ENCODE assay signal across 10 cellular contexts in the genomic region with DNA sequence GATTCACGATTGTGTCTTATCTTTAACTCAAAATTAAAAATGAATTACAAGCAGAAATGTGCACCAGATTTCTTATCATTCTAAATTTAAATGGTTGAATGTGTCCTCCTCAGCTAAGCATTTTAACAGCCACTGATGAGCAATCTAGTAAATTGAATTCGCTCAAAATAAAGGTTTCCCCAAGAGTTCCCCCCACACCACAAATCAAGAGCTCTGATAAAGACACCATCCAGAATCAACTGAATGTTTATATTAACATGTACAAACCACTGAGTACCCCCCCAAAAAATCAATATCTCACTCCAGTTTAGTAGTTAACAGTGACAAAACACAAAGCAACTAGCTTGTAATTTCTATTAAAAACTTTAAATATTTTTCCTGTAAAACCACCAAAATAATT. TPM values are rescaled to one million over a fixed set of nuclear protein-coding genes. Genes with fewer than 3 reads are reported as not detected.
DNase-seq lines count a peak whose midpoint lies in the region; ATAC-seq, FAIRE-seq and TF ChIP-seq lines count a peak whose summit lies in the region.
"Had no signal": no experiment of that assay in that cellular context is flagged by ENCODE, and none has a peak within 500 bp of the region (broad histone marks: within the 10 kb centered on the region; RNA-seq: fewer than 3 reads in every experiment).

No MANE protein-coding gene starts in this region.

- H3K4me1 Mint-ChIP-seq in Calu3 (ENCODE audit: low read depth, unreplicated experiment): peaks cover 22% of the 10 kb centered on the region

- POLR2A ChIA-PET in H1 (lab: Charles Lee; ENCODE audit: partially characterized antibody): interaction anchor here (2.0 to 2.5 kb wide), 2 partner anchors 11 to 70 kb away, joined by 6 to 11 read pairs; no protein-coding TSS in a partner anchor

- peaks cover 52% of the 10 kb centered on the region for H3K36me3 Mint-ChIP-seq in Calu3 (ENCODE audit: insufficient read depth, unreplicated experiment)

- intact Hi-C loops in Calu3 (cut with micrococcal nuclease; ENCODE audit: unreplicated experiment): loop anchor here (2.0 to 10.0 kb wide), 2 partner anchors 36 to 1640 kb away; no protein-coding TSS in a partner anchor

- no peaks in the 10 kb centered on the region for H3F3A ChIP-seq in OCI-LY1 (ENCODE audit: insufficient read depth, low read length)

- H3K4me3 ChIP-seq in OCI-LY1 (ENCODE audit: low read depth, low read length, poor library complexity, severe bottlenecking) (peak overlapping the region; percentile 92), H1 (ENCODE audit: extremely low read depth in 1 of 4, insufficient read depth in 2 of 4, low read depth in 3 of 4, low read length in 4 of 4) (peak overlapping the region; percentile 96 to 99 (median 98); a peak in 6 of 8 replicates), neutrophil (ENCODE audit: low read depth in 1 of 2, low read length in 1 of 2) (peak overlapping the region; percentile 86 to 95)

- no peak overlapping the region for H3K14ac ChIP-seq in H1 (ENCODE audit: insufficient read length)

- 88% methylated on average over 2 of the region's 2 CpGs; no CpG with 5 or more reads in 1 of the 2 experiments for WGBS in H1 (ENCODE audit: extremely low coverage in 1 of 2, insufficient coverage in 1 of 2, insufficient read length in 1 of 2, insufficient replicate concordance in 2 of 2, low coverage in 1 of 2, low lambda C conversion rate in 2 of 2, missing lambda C conversion rate in 1 of 2), 2 experiments

- H3K4ac ChIP-seq in H1 (replicated peaks; ENCODE audit: insufficient read length, low read depth, low read length): no peak overlapping the region

- no peak overlapping the region for H2BK12ac ChIP-seq in H1 (ENCODE audit: low read depth, low read length)

- no peak overlapping the region for H2BK5ac ChIP-seq in H1 (ENCODE audit: low read depth, low read length)

- H3K4me1 ChIP-seq in OCI-LY1 (ENCODE audit: insufficient read depth, low read length, severe bottlenecking) (peaks cover 65% of the 10 kb centered on the region), H1 (replicated peaks in 1 of 4; ENCODE audit: control insufficient read depth in 3 of 4, insufficient read depth in 4 of 4, low read length in 3 of 4) (peaks cover 0 to 14% (median 3%) of the 10 kb centered on the region in 4 experiments; a peak in 6 of 7 replicates), neutrophil (ENCODE audit: control insufficient read depth in 1 of 2, insufficient read depth in 1 of 2, low read depth in 1 of 2, low read length in 1 of 2) (peaks cover 52% of the 10 kb centered on the region in 2 experiments)

- CTCF ChIA-PET in Calu3 (lab: Charles Lee): no interaction called here
- CTCF ChIA-PET in H1 (lab: Charles Lee; ENCODE audit: partially characterized antibody): interaction anchor here (0.8 to 1.5 kb wide), 2 partner anchors 11 to 195 kb away, joined by 3 read pairs; no protein-coding TSS in a partner anchor

- TF ChIP-seq RAD21 in H1 (IDR thresholded peaks at IDR 0.05 in 1 of 2, conservative IDR thresholded peaks at IDR 0.05 in 1 of 2; ENCODE audit: low read depth in 2 of 2, low read length in 2 of 2): no peak

- no peak for ATAC-seq in activated CD4-positive, CD25-positive, alpha-beta regulatory T cell treated with anti-CD3 and anti-CD28 coated beads, Interleukin-2, amount 50 U/mL, for 24 hours
- ATAC-seq in GM18519 (IDR thresholded peaks at IDR 0.05; ENCODE audit: low FRiP score, unreplicated experiment): no peak

- H3K79me1 ChIP-seq in H1 (ENCODE audit: low read depth, low read length): no peaks in the 10 kb centered on the region

- H4K5ac ChIP-seq in H1 (ENCODE audit: insufficient read length, low read depth, low read length): no peak overlapping the region

- H3K27me3 ChIP-seq in OCI-LY1 (ENCODE audit: insufficient read depth, low read length): no peaks in the 10 kb centered on the region
- H3K27me3 ChIP-seq in H1 (replicated peaks in 1 of 4; ENCODE audit: control insufficient read depth in 3 of 4, extremely low read depth in 1 of 4, insufficient read depth in 3 of 4, low read length in 3 of 4): no peaks in the 10 kb centered on the region
- H3K27me3 ChIP-seq in neutrophil: no peaks in the 10 kb centered on the region

- H3K27ac Mint-ChIP-seq in Calu3 (ENCODE audit: unreplicated experiment): peak overlapping the region; percentile 80

- no peak for TF ChIP-seq POLR2A in H1 (IDR thresholded peaks at IDR 0.05; ENCODE audit: control extremely low read depth in 1 of 2, low read depth in 2 of 2, low read length in 2 of 2)

- TF ChIP-seq EP300 in H1 (IDR thresholded peaks at IDR 0.05; ENCODE audit: borderline replicate concordance in 1 of 2, low read depth in 2 of 2, low read length in 2 of 2): no peak

- no peaks in the 10 kb centered on the region for H3K36me3 ChIP-seq in OCI-LY1 (ENCODE audit: insufficient read depth, low read length)
- H3K36me3 ChIP-seq in H1 (ENCODE audit: control insufficient read depth in 2 of 4, insufficient read depth in 4 of 4, low read length in 3 of 4): no peaks in the 10 kb centered on the region
- no peaks in the 10 kb centered on the region for H3K36me3 ChIP-seq in neutrophil

- TF ChIP-seq CTCF in Calu3 (IDR thresholded peaks at IDR 0.05; ENCODE audit: unreplicated experiment): no peak
- TF ChIP-seq CTCF in OCI-LY1 (IDR thresholded peaks at IDR 0.05; ENCODE audit: low read length): no peak
- TF ChIP-seq CTCF in H1 (IDR thresholded peaks at IDR 0.05; ENCODE audit: control extremely low read depth in 1 of 3, insufficient read depth in 1 of 3, low read depth in 1 of 3, low read length in 3 of 3): no peak
- no peak for TF ChIP-seq CTCF in neutrophil (IDR thresholded peaks at IDR 0.05)

- H3K4me3 Mint-ChIP-seq in Calu3 (ENCODE audit: low read depth, unreplicated experiment): peak overlapping the region; percentile 89

- DNase-seq in Calu3: no peak
- DNase-seq in H1 (ENCODE audit: low read depth in 1 of 2, low spot score in 2 of 2): no peak
- no peak for DNase-seq in UCSD-AML1 (lab: John Stamatoyannopoulos, UW; ENCODE audit: unreplicated experiment)
- no peak for DNase-seq in EL
- DNase-seq: SIG-M5 had no signal

- H2BK120ac ChIP-seq in H1 (replicated peaks; ENCODE audit: low read depth, low read length): no peak overlapping the region

- TSS peak; percentile 31 for BruUV-seq in Calu3 (replicated peaks; lab: Mats Ljungman, UMichigan)

- no peak overlapping the region for H3K27ac ChIP-seq in OCI-LY1 (ENCODE audit: low read depth, low read length, poor library complexity, severe bottlenecking)
- no peak overlapping the region for H3K27ac ChIP-seq in H1 (ENCODE audit: low read depth, low read length)
- peak overlapping the region; percentile 93 for H3K27ac ChIP-seq in neutrophil

- no peak overlapping the region for H2AK5ac ChIP-seq in H1 (ENCODE audit: low read depth, low read length)

- peak overlapping the region; percentile 91 for H3K9ac ChIP-seq in OCI-LY1 (ENCODE audit: low read length)
- no peak overlapping the region for H3K9ac ChIP-seq in H1 (replicated peaks in 1 of 4; ENCODE audit: extremely low read depth in 1 of 4, low read depth in 3 of 4, low read length in 3 of 4)

- H3K23me2 ChIP-seq in H1 (ENCODE audit: low read depth, low read length): peaks cover 7% of the 10 kb centered on the region

- H3K9me3 ChIP-seq in OCI-LY1 (ENCODE audit: low read length): no peaks in the 10 kb centered on the region
- no peaks in the 10 kb centered on the region for H3K9me3 ChIP-seq in H1 (ENCODE audit: insufficient read depth in 2 of 2, low read depth in 1 of 2, low read length in 1 of 2)
- H3K9me3 ChIP-seq in neutrophil: no peaks in the 10 kb centered on the region

- no peak overlapping the region for H4K91ac ChIP-seq in H1 (replicated peaks; ENCODE audit: insufficient read length, low read length)

- FAIRE-seq in H1 (lab: Jason Lieb, UNC): no peak
- FAIRE-seq: GM12892 had no signal

- no peak overlapping the region for H2BK20ac ChIP-seq in H1 (ENCODE audit: low read length)

- H3K79me2 ChIP-seq in OCI-LY1 (ENCODE audit: insufficient read depth, low read length) (peaks cover 79% of the 10 kb centered on the region), H1 (ENCODE audit: control insufficient read depth in 1 of 2, insufficient read depth in 2 of 2, low read length in 2 of 2) (peaks cover 25 to 84% of the 10 kb centered on the region in 2 experiments)

- no peaks in the 10 kb centered on the region for H3K9me3 Mint-ChIP-seq in Calu3 (ENCODE audit: low read depth, unreplicated experiment)

- H3K18ac ChIP-seq in H1 (ENCODE audit: extremely low read depth, low read length): no peak overlapping the region

- H2AFZ ChIP-seq in OCI-LY1 (ENCODE audit: low read length): no peak overlapping the region
- no peak overlapping the region for H2AFZ ChIP-seq in H1 (ENCODE audit: low read length)

- H4K20me1 ChIP-seq in OCI-LY1 (ENCODE audit: insufficient read depth, low read length) (no peaks in the 10 kb centered on the region), H1 (replicated peaks in 1 of 2; ENCODE audit: control insufficient read depth in 1 of 2, insufficient read depth in 2 of 2, low read length in 2 of 2) (peaks cover 4 to 5% of the 10 kb centered on the region in 2 experiments)

- no peak overlapping the region for H2BK15ac ChIP-seq in H1 (ENCODE audit: low read length)

- no peak overlapping the region for H4K8ac ChIP-seq in H1 (ENCODE audit: extremely low read depth, insufficient read depth, low read length)

- no peaks in the 10 kb centered on the region for H3K9me2 ChIP-seq in OCI-LY1 (ENCODE audit: low read depth, low read length)

- H3K23ac ChIP-seq in H1 (ENCODE audit: insufficient read length): no peak overlapping the region

- H3K56ac ChIP-seq in H1 (replicated peaks; ENCODE audit: insufficient read length, low read depth, low read length): no peak overlapping the region

- H3K4me2 ChIP-seq in OCI-LY1 (ENCODE audit: low read length) (peak overlapping the region; percentile 77), H1 (ENCODE audit: insufficient read depth in 1 of 2, low read depth in 2 of 2, low read length in 2 of 2) (peak overlapping the region; percentile 60 to 97)

- H3K27me3 Mint-ChIP-seq in Calu3 (ENCODE audit: unreplicated experiment): no peaks in the 10 kb centered on the region

RNA-seq across cellular contexts. Expression of gene GPBP1L1, which starts 1.9 kb away (rescaled TPM):
- total RNA-seq in Calu3 (2022): 117 and 127 TPM in 2 replicates
- total RNA-seq in H1 (2021; fragmentation: NEBNext Ultra II Directional; extraction: Animal tissue kit (Norgen Biotek cat#: 25700)): 119 and 126 TPM in 2 replicates
- 46.6 and 70.1 TPM in 2 replicates for polyA plus RNA-seq in H1 (2011; rRNA removed)
- polyA plus RNA-seq in H1 (2011; cell fraction: cytosol; rRNA removed): 60.3 TPM
- 55.3 TPM for polyA plus RNA-seq in H1 (2011; cell fraction: nucleus; rRNA removed)
- polyA plus RNA-seq in H1 (2012, experiment 1 of 2): 63.5 to 72.5 TPM (median 67.4 TPM) in 4 replicates
- polyA plus RNA-seq in H1 (2012, experiment 2 of 2): 13.0 TPM
- polyA plus RNA-seq in H1 (2013, experiment 1 of 2): 65.3 TPM
- 63.8 TPM for polyA plus RNA-seq in H1 (2013, experiment 2 of 2)
- polyA minus RNA-seq in H1 (2011; rRNA and poly(A)+ RNA removed): 113 and 115 TPM in 2 replicates
- polyA minus RNA-seq in H1 (2011; cell fraction: cytosol; rRNA and poly(A)+ RNA removed): 76.2 TPM
- 173 TPM for polyA minus RNA-seq in H1 (2011; cell fraction: nucleus; rRNA and poly(A)+ RNA removed)

RNA-seq across cellular contexts. Expression of gene TMEM69, which starts 3.6 kb away (rescaled TPM):
- total RNA-seq in Calu3 (2022): 29.3 and 31.7 TPM in 2 replicates
- total RNA-seq in H1 (2021; fragmentation: NEBNext Ultra II Directional; extraction: Animal tissue kit (Norgen Biotek cat#: 25700)): 39.0 and 44.4 TPM in 2 replicates
- 53.6 and 123 TPM in 2 replicates for polyA plus RNA-seq in H1 (2011; rRNA removed)
- 90.4 TPM for polyA plus RNA-seq in H1 (2011; cell fraction: cytosol; rRNA removed)
- polyA plus RNA-seq in H1 (2011; cell fraction: nucleus; rRNA removed): 32.2 TPM
- polyA plus RNA-seq in H1 (2012, experiment 1 of 2): 48.4 to 65.3 TPM (median 51.9 TPM) in 4 replicates
- polyA plus RNA-seq in H1 (2012, experiment 2 of 2): 16.1 TPM
- 64.2 TPM for polyA plus RNA-seq in H1 (2013, experiment 1 of 2)
- 64.4 TPM for polyA plus RNA-seq in H1 (2013, experiment 2 of 2)
- 76.8 and 91.5 TPM in 2 replicates for polyA minus RNA-seq in H1 (2011; rRNA and poly(A)+ RNA removed)
- polyA minus RNA-seq in H1 (2011; cell fraction: cytosol; rRNA and poly(A)+ RNA removed): 20.8 TPM
- polyA minus RNA-seq in H1 (2011; cell fraction: nucleus; rRNA and poly(A)+ RNA removed): 49.5 TPM
